Comparison of ENCODE assay signal across 1 cellular context in genomic region chr5:71011194-71011792, GRCh38.
TF ChIP-seq lines count a peak whose summit lies in the region.

No MANE protein-coding gene starts in this region.

TF ChIP-seq in K562, 482 proteins besides CTCF, POLR2A, EP300 and RAD21 (continued from another document):
- no peak for TF ChIP-seq ZBTB12 (CRISPR knock-in tag; IDR thresholded peaks at IDR 0.05)
- TF ChIP-seq ZNF124 (CRISPR knock-in tag; IDR thresholded peaks at IDR 0.05) = no peak
